Comparison of ENCODE assay signal across 23 cellular contexts in the genomic region with DNA sequence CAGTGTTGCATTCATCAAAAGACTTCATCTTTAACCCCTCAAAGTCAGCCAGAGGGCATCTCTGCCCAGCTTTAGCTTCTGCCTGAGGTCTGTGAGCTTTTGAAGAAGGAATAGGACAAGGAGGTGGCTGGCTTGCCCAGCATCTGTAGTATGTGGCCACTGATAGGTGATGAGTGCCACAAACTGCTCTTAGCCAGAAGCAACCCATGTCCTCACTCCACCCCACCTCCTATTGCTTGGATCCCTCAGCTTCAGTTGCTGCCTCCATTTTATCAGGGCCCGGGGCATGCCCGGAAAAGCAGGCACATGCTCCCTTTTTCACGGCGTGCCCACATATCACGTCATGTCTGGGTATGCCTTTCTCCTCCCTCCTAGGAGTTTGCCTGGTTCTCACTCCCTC. TPM values are rescaled to one million over a fixed set of nuclear protein-coding genes. Genes with fewer than 3 reads are reported as not detected.
"Had no signal": no experiment of that assay in that cellular context is flagged by ENCODE, and none has a peak within 500 bp of the region (broad histone marks: within the 10 kb centered on the region; RNA-seq: fewer than 3 reads in every experiment).

No MANE protein-coding gene starts in this region.

- H3K27me3 Mint-ChIP-seq: activated B cell treated with CpG ODN at 0.5 μM for 24 hours; activated CD4-positive, alpha-beta memory T cell treated with anti-CD3 and anti-CD28 coated beads for 36 hours; activated CD4-positive, alpha-beta T cell treated with anti-CD3 and anti-CD28 coated beads for 36 hours had no signal

- H3K27ac Mint-ChIP-seq: activated B cell treated with CpG ODN at 0.5 μM for 24 hours; activated naive CD4-positive, alpha-beta T cell treated with anti-CD3 and anti-CD28 coated beads for 36 hours had no signal

- DNase-seq: activated B cell treated with CpG ODN at 0.5 μM for 24 hours; activated CD4-positive, alpha-beta memory T cell treated with anti-CD3 and anti-CD28 coated beads for 36 hours; activated CD4-positive, alpha-beta T cell treated with anti-CD3 and anti-CD28 coated beads for 36 hours; activated effector memory CD4-positive, alpha-beta T cell treated with Interleukin-2 at 50 U/mL for 16 hours; activated naive CD4-positive, alpha-beta T cell treated with anti-CD3 and anti-CD28 coated beads for 36 hours; activated T-cell treated with anti-CD3 and anti-CD28 coated beads, Interleukin-2, amount 50 U/mL, for 48 hours; body of pancreas; caudate nucleus; effector memory CD4-positive, alpha-beta T cell; foreskin melanocyte; left lung; small intestine; stimulated activated CD4-positive, alpha-beta T cell treated with anti-CD3 and anti-CD28 coated beads, Interleukin-2, amount 100 ng/mL, for 24 hours; stimulated activated naive CD4-positive, alpha-beta T cell; T1000; upper lobe of left lung had no signal

- H3K9me3 Mint-ChIP-seq: activated B cell treated with CpG ODN at 0.5 μM for 24 hours; activated CD4-positive, alpha-beta memory T cell treated with anti-CD3 and anti-CD28 coated beads for 36 hours; activated naive CD4-positive, alpha-beta T cell treated with anti-CD3 and anti-CD28 coated beads for 36 hours; mesothelial cell of epicardium; nephron had no signal

- H3K4me1 Mint-ChIP-seq: activated B cell treated with CpG ODN at 0.5 μM for 24 hours, nephron had no signal

- H3K27me3 ChIP-seq: body of pancreas, left lung, upper lobe of left lung had no signal

- H3K9ac ChIP-seq: parathyroid adenoma had no signal

- H3K4me3 ChIP-seq: body of pancreas, left lung, upper lobe of left lung had no signal

- H3K9me3 ChIP-seq: body of pancreas, left lung, upper lobe of left lung had no signal

- H2AFZ ChIP-seq: parathyroid adenoma had no signal

- H3K27ac ChIP-seq: body of pancreas, left lung, parathyroid adenoma, upper lobe of left lung had no signal

- H3K4me1 ChIP-seq: left lung, upper lobe of left lung had no signal

- H3K4me3 Mint-ChIP-seq: activated B cell treated with CpG ODN at 0.5 μM for 24 hours; activated CD4-positive, alpha-beta memory T cell treated with anti-CD3 and anti-CD28 coated beads for 36 hours; activated CD4-positive, alpha-beta T cell treated with anti-CD3 and anti-CD28 coated beads for 36 hours; activated naive CD4-positive, alpha-beta T cell treated with anti-CD3 and anti-CD28 coated beads for 36 hours; mesothelial cell of epicardium; nephron had no signal

- ATAC-seq: activated CD4-positive, alpha-beta T cell treated with anti-CD3 and anti-CD28 coated beads for 36 hours; body of pancreas; esophagus mucosa; left lung; sciatic nerve had no signal

RNA-seq across cellular contexts. Expression of a gene that starts 11.9 kb away (rescaled TPM):
- total RNA-seq: dermis microvascular lymphatic vessel endothelial cell, kidney epithelial cell had no signal
